20 cellular contexts compared by ENCODE assay signal in the genomic region with DNA sequence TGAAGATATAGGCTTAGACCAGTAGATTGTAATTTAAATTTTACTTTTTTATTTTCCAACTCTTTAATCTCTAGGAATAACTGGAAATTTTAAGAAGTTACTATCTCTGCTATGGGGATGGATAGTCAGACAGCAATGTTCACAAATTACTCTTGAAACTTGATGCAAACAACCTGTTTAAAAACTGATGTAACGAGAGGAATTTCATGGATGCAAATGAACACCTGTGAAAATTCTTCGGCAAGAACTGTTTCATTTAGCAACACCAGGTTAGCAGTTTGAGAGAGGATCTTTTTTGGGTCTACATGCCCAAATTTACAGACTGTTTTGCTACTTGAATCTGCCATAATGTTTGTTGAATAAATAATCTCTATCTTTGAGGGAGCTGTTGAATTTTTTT. TPM values are rescaled to one million over a fixed set of nuclear protein-coding genes. Genes with fewer than 3 reads are reported as not detected.
DNase-seq lines count a peak whose midpoint lies in the region; ATAC-seq and TF ChIP-seq lines count a peak whose summit lies in the region.
"Had no signal": no experiment of that assay in that cellular context is flagged by ENCODE, and none has a peak within 500 bp of the region (broad histone marks: within the 10 kb centered on the region; RNA-seq: fewer than 3 reads in every experiment).

No MANE protein-coding gene starts in this region.

- no peaks in the 10 kb centered on the region for H3K9me3 Mint-ChIP-seq in activated naive CD4-positive, alpha-beta T cell treated with anti-CD3 and anti-CD28 coated beads, Interleukin-2, amount 50 U/mL, for 24 hours
- H3K9me3 Mint-ChIP-seq in activated T-helper 17 cell treated with anti-CD3 and anti-CD28 coated beads, Interleukin-2, amount 50 U/mL, for 72 hours: peaks cover 6% of the 10 kb centered on the region

- ATAC-seq in activated T-helper 17 cell treated with anti-CD3 and anti-CD28 coated beads, Interleukin-2, amount 50 U/mL, for 72 hours (replicated peaks): no peak
- ATAC-seq in HG03045 (IDR thresholded peaks at IDR 0.05; ENCODE audit: unreplicated experiment): no peak
- ATAC-seq: A549; CD8-positive, alpha-beta T cell had no signal

- peaks cover 29% of the 10 kb centered on the region for H3K4me1 ChIP-seq in Karpas-422 (ENCODE audit: low read length)
- H3K4me1 ChIP-seq in OCI-LY1 (ENCODE audit: insufficient read depth, low read length, severe bottlenecking): peaks cover 30% of the 10 kb centered on the region
- H3K4me1 ChIP-seq: A549, HAP-1 had no signal

- H3K27me3 ChIP-seq in Karpas-422 (ENCODE audit: low read length): no peaks in the 10 kb centered on the region
- H3K27me3 ChIP-seq in OCI-LY1 (ENCODE audit: insufficient read depth, low read length): no peaks in the 10 kb centered on the region
- no peaks in the 10 kb centered on the region for H3K27me3 ChIP-seq in brain microvascular endothelial cell (replicated peaks)

- H3K9me2 ChIP-seq in Karpas-422 (replicated peaks; ENCODE audit: insufficient read depth, low read length) (no peaks in the 10 kb centered on the region), OCI-LY1 (ENCODE audit: low read depth, low read length) (no peaks in the 10 kb centered on the region)

- H3K27ac Mint-ChIP-seq in activated naive CD4-positive, alpha-beta T cell treated with anti-CD3 and anti-CD28 coated beads, Interleukin-2, amount 50 U/mL, for 24 hours: peak overlapping the region; percentile 35
- peak overlapping the region; percentile 82 for H3K27ac Mint-ChIP-seq in activated T-helper 17 cell treated with anti-CD3 and anti-CD28 coated beads, Interleukin-2, amount 50 U/mL, for 72 hours

- H3K27me3 Mint-ChIP-seq in activated naive CD4-positive, alpha-beta T cell treated with anti-CD3 and anti-CD28 coated beads, Interleukin-2, amount 50 U/mL, for 24 hours: no peaks in the 10 kb centered on the region
- no peaks in the 10 kb centered on the region for H3K27me3 Mint-ChIP-seq in activated T-helper 17 cell treated with anti-CD3 and anti-CD28 coated beads, Interleukin-2, amount 50 U/mL, for 72 hours

- no peaks in the 10 kb centered on the region for H3K79me2 ChIP-seq in Karpas-422 (ENCODE audit: low read length)
- no peaks in the 10 kb centered on the region for H3K79me2 ChIP-seq in OCI-LY1 (ENCODE audit: insufficient read depth, low read length)

- in situ Hi-C loops in brain microvascular endothelial cell (cut with HindIII; ENCODE audit: low pct_ligation_motif_present, low sequenced_read_pairs): no loop called here

- H3K27ac ChIP-seq in Karpas-422 (ENCODE audit: low read length) (no peak overlapping the region), OCI-LY1 (ENCODE audit: low read depth, low read length, poor library complexity, severe bottlenecking) (peak overlapping the region; percentile 43), brain microvascular endothelial cell (no peak overlapping the region)
- H3K27ac ChIP-seq: 22Rv1, A549, C4-2B, GM23248 had no signal

- H3K9ac ChIP-seq in Karpas-422 (ENCODE audit: low read length) (no peak overlapping the region), OCI-LY1 (ENCODE audit: low read length) (no peak overlapping the region)
- H3K9ac ChIP-seq: GM23248 had no signal

- H3K9me3 ChIP-seq in Karpas-422 (ENCODE audit: low read length) (no peaks in the 10 kb centered on the region), OCI-LY1 (ENCODE audit: low read length) (peaks cover 9% of the 10 kb centered on the region; the same call in 1 of the 2 replicates)
- H3K9me3 ChIP-seq: A549, HAP-1 had no signal

- H3K4me3 ChIP-seq in Karpas-422 (ENCODE audit: low read length) (no peak overlapping the region), OCI-LY1 (ENCODE audit: low read depth, low read length, poor library complexity, severe bottlenecking) (no peak overlapping the region), brain microvascular endothelial cell (ENCODE audit: low read depth, low read length) (no peak overlapping the region)
- H3K4me3 ChIP-seq: A549, GM23248, HAP-1 had no signal

- H3K4me2 ChIP-seq in Karpas-422 (ENCODE audit: low read depth, low read length, poor library complexity, severe bottlenecking) (peak overlapping the region; percentile 46), OCI-LY1 (ENCODE audit: low read length) (no peak overlapping the region; the same call in 1 of the 2 replicates)
- H3K4me2 ChIP-seq: A549 had no signal

- H4K20me1 ChIP-seq in Karpas-422 (ENCODE audit: insufficient read depth, low read depth, low read length) (no peaks in the 10 kb centered on the region), OCI-LY1 (ENCODE audit: insufficient read depth, low read length) (no peaks in the 10 kb centered on the region)

- H3K4me3 Mint-ChIP-seq in activated naive CD4-positive, alpha-beta T cell treated with anti-CD3 and anti-CD28 coated beads, Interleukin-2, amount 50 U/mL, for 24 hours: no peak overlapping the region
- no peak overlapping the region for H3K4me3 Mint-ChIP-seq in activated T-helper 17 cell treated with anti-CD3 and anti-CD28 coated beads, Interleukin-2, amount 50 U/mL, for 72 hours
- H3K4me3 Mint-ChIP-seq: CD8-positive, alpha-beta T cell had no signal

- H3K36me3 ChIP-seq in Karpas-422 (ENCODE audit: insufficient read depth, low read length) (no peaks in the 10 kb centered on the region), OCI-LY1 (ENCODE audit: insufficient read depth, low read length) (no peaks in the 10 kb centered on the region), brain microvascular endothelial cell (replicated peaks) (no peaks in the 10 kb centered on the region)
- H3K36me3 ChIP-seq: HAP-1 had no signal

- DNase-seq in activated naive CD4-positive, alpha-beta T cell treated with Interleukin-2 at 50 U/mL for 16 hours: no peak
- peak; percentile 52 for DNase-seq in Karpas-422
- no peak for DNase-seq in brain microvascular endothelial cell
- no peak for DNase-seq in effector CD8-positive, alpha-beta T cell (lab: John Stamatoyannopoulos, UW)
- DNase-seq: AML-193; Calu3; CD8-positive, alpha-beta T cell; DMS53; DND-41; GM23248 had no signal

- H2AFZ ChIP-seq in Karpas-422 (ENCODE audit: low read length) (no peak overlapping the region), OCI-LY1 (ENCODE audit: low read length) (no peak overlapping the region)
- H2AFZ ChIP-seq: GM23248 had no signal

- peaks cover 60% of the 10 kb centered on the region for H3K4me1 Mint-ChIP-seq in activated naive CD4-positive, alpha-beta T cell treated with anti-CD3 and anti-CD28 coated beads, Interleukin-2, amount 50 U/mL, for 24 hours
- peaks cover 28% of the 10 kb centered on the region for H3K4me1 Mint-ChIP-seq in activated T-helper 17 cell treated with anti-CD3 and anti-CD28 coated beads, Interleukin-2, amount 50 U/mL, for 72 hours

- peaks cover 17% of the 10 kb centered on the region for H3K36me3 Mint-ChIP-seq in activated naive CD4-positive, alpha-beta T cell treated with anti-CD3 and anti-CD28 coated beads, Interleukin-2, amount 50 U/mL, for 24 hours
- peaks cover 21% of the 10 kb centered on the region for H3K36me3 Mint-ChIP-seq in activated T-helper 17 cell treated with anti-CD3 and anti-CD28 coated beads, Interleukin-2, amount 50 U/mL, for 72 hours (ENCODE audit: low read depth)

- TF ChIP-seq CTCF in OCI-LY1 (IDR thresholded peaks at IDR 0.05; ENCODE audit: low read length) (no peak), brain microvascular endothelial cell (IDR thresholded peaks at IDR 0.05; ENCODE audit: low read depth, low read length, missing control alignments) (no peak)

- no peaks in the 10 kb centered on the region for H3F3A ChIP-seq in OCI-LY1 (ENCODE audit: insufficient read depth, low read length)

RNA-seq across cellular contexts. Expression of a gene that starts 20.0 kb away (rescaled TPM):
- total RNA-seq in Karpas-422 (2014; rRNA removed; shearing (Covaris generic); ENCODE audit: low replicate concordance): 2.1 and 3.3 TPM in 2 replicates
- total RNA-seq in activated T-helper 17 cell treated with anti-CD3 and anti-CD28 coated beads, Interleukin-2, amount 50 U/mL, for 72 hours: 10 to 100 TPM in 1 of 2 donors, 1 to 10 TPM in 1; 2.4 to 15.9 TPM

RNA-seq across cellular contexts. Expression of a gene that starts 24.8 kb away (rescaled TPM):
- 16.2 and 16.5 TPM in 2 replicates for total RNA-seq in Karpas-422 (2014; rRNA removed; shearing (Covaris generic); ENCODE audit: low replicate concordance)
- total RNA-seq in activated T-helper 17 cell treated with anti-CD3 and anti-CD28 coated beads, Interleukin-2, amount 50 U/mL, for 72 hours: 10 to 100 TPM; 11.7 to 80.7 TPM
- total RNA-seq: GM23248, H4, HT-29 had no signal
